ENCODE assay signal across 14 cellular contexts in genomic region chr1:40703316-40703715, GRCh38. TPM values are rescaled to one million over a fixed set of nuclear protein-coding genes. Genes with fewer than 3 reads are reported as not detected.
DNase-seq lines count a peak whose midpoint lies in the region; ATAC-seq and TF ChIP-seq lines count a peak whose summit lies in the region.
"Had no signal": no experiment of that assay in that cellular context is flagged by ENCODE, and none has a peak within 500 bp of the region (broad histone marks: within the 10 kb centered on the region; RNA-seq: fewer than 3 reads in every experiment).

No MANE protein-coding gene starts in this region.

- no peak for DNase-seq in activated naive CD4-positive, alpha-beta T cell treated with anti-CD3 and anti-CD28 coated beads for 36 hours
- DNase-seq in activated naive CD4-positive, alpha-beta T cell (lab: John Stamatoyannopoulos, UW): no peak
- DNase-seq in RKO (ENCODE audit: low spot score): peak; percentile 46
- peak; percentile 75 for DNase-seq in fibroblast of peridontal ligament (ENCODE audit: extremely low read depth)
- peak in 1 of 2 donors; percentile 43 for DNase-seq in upper lobe of left lung
- no peak for DNase-seq in NCI-H128 (lab: John Stamatoyannopoulos, UW; ENCODE audit: unreplicated experiment)
- no peak for DNase-seq in NCI-H524 treated with DMSO at 0.1 percent for 48 hours (lab: John Stamatoyannopoulos, UW)
- no peak for DNase-seq in transverse colon
- DNase-seq: activated CD4-positive, alpha-beta T cell treated with anti-CD3 and anti-CD28 coated beads for 1 hour; GOT3; NCI-H526 treated with DMSO at 0.1 percent for 48 hours; retina had no signal

- ATAC-seq in upper lobe of left lung (ENCODE audit: low FRiP score in 2 of 2): peak; percentile 50 to 70

- in situ Hi-C loops in transverse colon (cut with MboI; ENCODE audit: low pct_ligation_motif_present in 1 of 4, low pct_unique_long_range_greater_than_20kb in 1 of 4, low sequenced_read_pairs in 3 of 4): no loop called here

- H3K9me3 ChIP-seq in upper lobe of left lung: no peaks in the 10 kb centered on the region
- H3K9me3 ChIP-seq in transverse colon: no peaks in the 10 kb centered on the region

- intact Hi-C loops in activated naive CD4-positive, alpha-beta T cell treated with anti-CD3 and anti-CD28 coated beads for 36 hours (cut with micrococcal nuclease): no loop called here
- intact Hi-C loops in transverse colon (cut with DNase I; ENCODE audit: low total_unique reads): no loop called here

- H3K4me3 ChIP-seq in upper lobe of left lung: no peak overlapping the region
- H3K4me3 ChIP-seq in transverse colon: no peak overlapping the region
- H3K4me3 ChIP-seq: BLaER1 had no signal

- no peak overlapping the region for H3K4me3 Mint-ChIP-seq in activated naive CD4-positive, alpha-beta T cell treated with anti-CD3 and anti-CD28 coated beads for 36 hours
- H3K4me3 Mint-ChIP-seq: central memory CD8-positive, alpha-beta T cell had no signal

- no peak for TF ChIP-seq CTCF in upper lobe of left lung (IDR thresholded peaks at IDR 0.05)
- no peak for TF ChIP-seq CTCF in transverse colon (IDR thresholded peaks at IDR 0.05)

- peaks cover 17 to 48% (median 27%) of the 10 kb centered on the region in 4 donors for H3K4me1 ChIP-seq in upper lobe of left lung
- H3K4me1 ChIP-seq in transverse colon: peaks cover 4 to 26% (median 14%) of the 10 kb centered on the region in 4 donors

- H3K36me3 Mint-ChIP-seq in activated naive CD4-positive, alpha-beta T cell treated with anti-CD3 and anti-CD28 coated beads for 36 hours (ENCODE audit: low read depth): peaks cover 6% of the 10 kb centered on the region

- H3K4me1 Mint-ChIP-seq in activated naive CD4-positive, alpha-beta T cell treated with anti-CD3 and anti-CD28 coated beads for 36 hours (ENCODE audit: low read depth): peaks cover 58% of the 10 kb centered on the region

- 61 to 67% methylated on average over 3 of the region's 3 CpGs for WGBS in upper lobe of left lung, 2 donors
- WGBS in transverse colon (ENCODE audit: low coverage in 1 of 2), 2 donors: 85% methylated on average over 3 of the region's 3 CpGs; no CpG with 5 or more reads in 1 of the 2 donors

- no peak for TF ChIP-seq POLR2A in upper lobe of left lung (IDR thresholded peaks at IDR 0.05)
- TF ChIP-seq POLR2A in transverse colon (IDR thresholded peaks at IDR 0.05): no peak

- no peaks in the 10 kb centered on the region for H3K27me3 Mint-ChIP-seq in activated naive CD4-positive, alpha-beta T cell treated with anti-CD3 and anti-CD28 coated beads for 36 hours (ENCODE audit: low read depth)
- H3K27me3 Mint-ChIP-seq: central memory CD8-positive, alpha-beta T cell had no signal

- H3K36me3 ChIP-seq in upper lobe of left lung (no peaks in the 10 kb centered on the region), transverse colon (no peaks in the 10 kb centered on the region)

- no peaks in the 10 kb centered on the region for H3K27me3 ChIP-seq in upper lobe of left lung
- no peaks in the 10 kb centered on the region for H3K27me3 ChIP-seq in transverse colon
- H3K27me3 ChIP-seq: BLaER1 had no signal

- peak overlapping the region; percentile 74 for H3K27ac Mint-ChIP-seq in activated naive CD4-positive, alpha-beta T cell treated with anti-CD3 and anti-CD28 coated beads for 36 hours

- H3K9me3 Mint-ChIP-seq in activated naive CD4-positive, alpha-beta T cell treated with anti-CD3 and anti-CD28 coated beads for 36 hours: no peaks in the 10 kb centered on the region
- H3K9me3 Mint-ChIP-seq: central memory CD8-positive, alpha-beta T cell had no signal

- CTCF ChIA-PET in activated naive CD4-positive, alpha-beta T cell treated with anti-CD3 and anti-CD28 coated beads for 36 hours (lab: Charles Lee): interaction anchor here (0.6 to 1.1 kb wide), 4 partner anchors 10 to 251 kb away, joined by 3 to 6 read pairs (median 4); no protein-coding TSS in a partner anchor

- no peak for TF ChIP-seq EP300 in upper lobe of left lung (IDR thresholded peaks at IDR 0.05)
- no peak for TF ChIP-seq EP300 in transverse colon (IDR thresholded peaks at IDR 0.05; ENCODE audit: low read depth)

- H3K27ac ChIP-seq in upper lobe of left lung (no peak overlapping the region), transverse colon (no peak overlapping the region)
- H3K27ac ChIP-seq: BLaER1 had no signal

RNA-seq across cellular contexts. Expression of gene NFYC, which starts 11.8 kb away (rescaled TPM):
- 10 to 100 TPM; 53.5 to 63.1 TPM for total RNA-seq in activated naive CD4-positive, alpha-beta T cell treated with anti-CD3 and anti-CD28 coated beads for 36 hours
- total RNA-seq in upper lobe of left lung (10 to 100 TPM; 40.0 to 73.3 (median 50.9) TPM), transverse colon (100 to 1,000 TPM in 1 of 4 donors, 10 to 100 TPM in 3; 34.4 to 101 (median 76.4) TPM)

RNA-seq across cellular contexts. Expression of gene RIMS3, which starts 37.8 kb away (rescaled TPM):
- total RNA-seq in activated naive CD4-positive, alpha-beta T cell treated with anti-CD3 and anti-CD28 coated beads for 36 hours: 1 to 10 TPM; 3.6 to 3.7 TPM
- total RNA-seq in upper lobe of left lung: 1 to 10 TPM; 2.7 to 9.9 (median 3.5) TPM
- 10 to 100 TPM in 1 of 4 donors, 1 to 10 TPM in 3; 1.9 to 14.7 (median 5.4) TPM for total RNA-seq in transverse colon

Comparison
In these comparisons a context has a peak if more than half of its experiments do, and no peak if none do; other contexts are left out.
1. DNase-seq: peak in RKO (single experiment) and fibroblast of peridontal ligament (single experiment); none in activated naive CD4-positive, alpha-beta T cell treated with anti-CD3 and anti-CD28 coated beads for 36 hours (single experiment), activated naive CD4-positive, alpha-beta T cell (0 of 4), NCI-H128 (single experiment), NCI-H524 treated with DMSO at 0.1 percent for 48 hours (single experiment) and transverse colon (single experiment).